Comparison of ENCODE assay signal across 8 cellular contexts in genomic region chr2:137838255-137839092, GRCh38.
DNase-seq lines count a peak whose midpoint lies in the region; ATAC-seq and TF ChIP-seq lines count a peak whose summit lies in the region.

No MANE protein-coding gene starts in this region.

- H3K4me3 ChIP-seq in lower lobe of right lung, result no peak overlapping the region

- DNase-seq in Ammon's horn (ENCODE audit: low spot score) (peak; percentile 54), NCI-H526 (lab: John Stamatoyannopoulos, UW) (peak; percentile 26 to 56), lower lobe of right lung (no peak), posterior cingulate gyrus (no peak), amniotic stem cell (lab: John Stamatoyannopoulos, UW) (no peak)
- peak; percentile 12 for DNase-seq in central memory CD4-positive, alpha-beta T cell

- no peaks in the 10 kb centered on the region for H3K9me3 ChIP-seq in lower lobe of right lung

- H3K27me3 ChIP-seq in lower lobe of right lung (ENCODE audit: low read depth), result peaks cover 4% of the 10 kb centered on the region

- ATAC-seq in GM18511 (IDR thresholded peaks at IDR 0.05; ENCODE audit: unreplicated experiment), result peak; percentile 78
- ATAC-seq in HG03175 (IDR thresholded peaks at IDR 0.05; ENCODE audit: unreplicated experiment), result peak; percentile 74
- ATAC-seq in lower lobe of right lung, result peak; percentile 73 to 75

- no peaks in the 10 kb centered on the region for H3K36me3 ChIP-seq in lower lobe of right lung

- peak; percentile 60 for TF ChIP-seq CTCF in lower lobe of right lung (IDR thresholded peaks at IDR 0.05)

- H3K27ac ChIP-seq in lower lobe of right lung, result no peak overlapping the region

- no peaks in the 10 kb centered on the region for H3K4me1 ChIP-seq in lower lobe of right lung

- intact Hi-C loops in lower lobe of right lung (cut with DNase I), result no loop called here
- intact Hi-C loops in posterior cingulate gyrus (cut with DNase I), result loop anchor here (5.0 kb wide), 2 partner anchors 371 to 1416 kb away; no protein-coding TSS in a partner anchor

Comparison
In these comparisons a context has a peak if more than half of its experiments do, and no peak if none do; other contexts are left out.
1. DNase-seq: peak in Ammon's horn (single experiment), NCI-H526 (2 of 2) and central memory CD4-positive, alpha-beta T cell (single experiment); none in lower lobe of right lung (single experiment), posterior cingulate gyrus (0 of 10) and amniotic stem cell (single experiment).
2. Peak in every context shown above with its lines, with median percentiles within 50 percentile points of each other: ATAC-seq.